9 cellular contexts compared by ENCODE assay signal in the genomic region with DNA sequence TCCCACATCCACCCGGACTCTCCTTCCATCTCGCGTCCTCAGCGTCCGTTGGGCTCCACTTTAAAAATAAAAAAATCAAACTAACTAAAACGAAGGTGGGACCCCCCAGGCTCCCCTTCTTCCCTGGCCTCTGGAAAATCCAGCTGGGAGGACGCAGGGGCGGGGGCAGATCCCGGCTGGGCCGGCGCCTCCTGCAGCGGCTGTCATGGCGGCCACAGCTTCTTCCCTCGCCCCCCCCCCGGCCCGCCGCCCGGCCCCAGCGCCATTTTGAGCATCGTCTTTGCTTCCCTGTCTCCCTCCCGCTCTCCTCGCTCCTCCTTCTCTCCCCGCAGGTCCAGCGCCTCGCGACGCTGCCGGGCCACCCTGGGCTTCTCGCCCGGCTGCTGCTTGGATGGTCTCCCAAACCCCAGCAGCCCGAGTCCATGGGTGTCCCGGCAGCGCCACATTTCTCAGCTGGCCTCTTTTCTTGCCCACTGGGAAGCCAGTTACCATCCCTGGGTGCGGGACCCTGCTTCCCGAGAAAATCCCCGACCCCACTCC. TPM values are rescaled to one million over a fixed set of nuclear protein-coding genes. Genes with fewer than 3 reads are reported as not detected.
DNase-seq lines count a peak whose midpoint lies in the region; ATAC-seq, FAIRE-seq and TF ChIP-seq lines count a peak whose summit lies in the region.
"Had no signal": no experiment of that assay in that cellular context is flagged by ENCODE, and none has a peak within 500 bp of the region (broad histone marks: within the 10 kb centered on the region; RNA-seq: fewer than 3 reads in every experiment).

No MANE protein-coding gene starts in this region.

- peaks cover 10% of the 10 kb centered on the region for H3K36me3 ChIP-seq in mesodermal cell (ENCODE audit: control insufficient read depth, insufficient read depth, low read length)
- H3K36me3 ChIP-seq in stomach smooth muscle (ENCODE audit: control insufficient read depth in 2 of 2, insufficient read depth in 2 of 2, low read length in 2 of 2): peaks cover 0 to 2% of the 10 kb centered on the region in 2 donors
- H3K36me3 ChIP-seq in MM.1S (replicated peaks; ENCODE audit: insufficient read depth, low read length): no peaks in the 10 kb centered on the region
- H3K36me3 ChIP-seq: SJSA1 had no signal

- FAIRE-seq in H54 (lab: Jason Lieb, UNC): no peak

- intact Hi-C loops in dorsolateral prefrontal cortex (cut with DNase I): no loop called here

- no peaks in the 10 kb centered on the region for H3K9me2 ChIP-seq in MM.1S (replicated peaks; ENCODE audit: insufficient read depth, low read length)

- no peaks in the 10 kb centered on the region for H3K9me3 ChIP-seq in mesodermal cell (ENCODE audit: control insufficient read depth, low read length)
- no peaks in the 10 kb centered on the region for H3K9me3 ChIP-seq in stomach smooth muscle (ENCODE audit: control insufficient read depth in 2 of 2, low read length in 2 of 2)
- H3K9me3 ChIP-seq in MM.1S (replicated peaks; ENCODE audit: insufficient read depth, low read length): no peaks in the 10 kb centered on the region
- H3K9me3 ChIP-seq: SJSA1 had no signal

- WGBS in mesodermal cell (ENCODE audit: insufficient coverage in 2 of 2), 2 experiments: 53 to 58% methylated on average over 22 to 26 of the region's 36 CpGs

- no peaks in the 10 kb centered on the region for H3K79me2 ChIP-seq in MM.1S (ENCODE audit: low read length)

- H3K27ac ChIP-seq in dorsolateral prefrontal cortex: no peak overlapping the region
- peak overlapping the region; percentile 83 for H3K27ac ChIP-seq in mesodermal cell (ENCODE audit: low read depth, low read length, severe bottlenecking)
- peak overlapping the region; percentile 97 for H3K27ac ChIP-seq in stomach smooth muscle (ENCODE audit: low read length)
- H3K27ac ChIP-seq in MM.1S (ENCODE audit: low read length): no peak overlapping the region
- H3K27ac ChIP-seq: SJSA1 had no signal

- no peak for DNase-seq in H54 (ENCODE audit: insufficient read length, low spot score)
- DNase-seq in dorsolateral prefrontal cortex: no peak
- no peak for DNase-seq in MM.1S
- DNase-seq in NCI-H1417 treated with DMSO at 0.1 percent for 48 hours (lab: John Stamatoyannopoulos, UW): no peak

- no peaks in the 10 kb centered on the region for H4K20me1 ChIP-seq in MM.1S (ENCODE audit: insufficient read depth, low read length)

- peaks cover 10 to 100% (median 94%) of the 10 kb centered on the region in 45 donors for H3K27me3 ChIP-seq in dorsolateral prefrontal cortex
- no peaks in the 10 kb centered on the region for H3K27me3 ChIP-seq in stomach smooth muscle (ENCODE audit: control insufficient read depth in 1 of 2, insufficient read depth in 2 of 2, low read length in 2 of 2)
- H3K27me3 ChIP-seq in MM.1S (replicated peaks; ENCODE audit: insufficient read depth, low read length): peaks cover 16% of the 10 kb centered on the region
- H3K27me3 ChIP-seq: SJSA1 had no signal

- no peak overlapping the region for H2AFZ ChIP-seq in MM.1S (ENCODE audit: low read length)

- TF ChIP-seq CTCF in WI38 (IDR thresholded peaks at IDR 0.05; ENCODE audit: low read depth, low read length): no peak
- no peak for TF ChIP-seq CTCF in dorsolateral prefrontal cortex (IDR thresholded peaks at IDR 0.05 in 54 of 56, conservative IDR thresholded peaks at IDR 0.05 in 2 of 56; ENCODE audit: low read depth in 1 of 56, partially characterized antibody in 56 of 56)
- no peak for TF ChIP-seq CTCF in MM.1S (IDR thresholded peaks at IDR 0.05; ENCODE audit: low read length)

- peaks cover 23% of the 10 kb centered on the region for H3K4me1 ChIP-seq in mesodermal cell (ENCODE audit: control insufficient read depth, insufficient read depth, low read length, poor library complexity, severe bottlenecking)
- H3K4me1 ChIP-seq in stomach smooth muscle (ENCODE audit: control insufficient read depth, insufficient read depth, low read length): peaks cover 39% of the 10 kb centered on the region
- H3K4me1 ChIP-seq in MM.1S (ENCODE audit: low read length): peaks cover 5% of the 10 kb centered on the region; the same call in 1 of the 2 replicates

- peak; percentile 59 for TF ChIP-seq POLR2A in H54 (IDR thresholded peaks at IDR 0.05; ENCODE audit: low read depth, low read length)

- H3K9ac ChIP-seq in stomach smooth muscle (ENCODE audit: low read length in 2 of 2): peak overlapping the region; percentile 90 to 95
- H3K9ac ChIP-seq in MM.1S (ENCODE audit: low read length): no peak overlapping the region

- no peak overlapping the region for H3K4me2 ChIP-seq in MM.1S (ENCODE audit: low read depth, low read length)

- no peak for ATAC-seq in GM19397 (IDR thresholded peaks at IDR 0.05; ENCODE audit: unreplicated experiment)

- peak overlapping the region; percentile 96 for H3K4me3 ChIP-seq in WI38 (ENCODE audit: low read depth, low read length)
- peak overlapping the region in 44 of 59 donors; percentile 7 to 59 (median 36) for H3K4me3 ChIP-seq in dorsolateral prefrontal cortex
- peak overlapping the region; percentile 57 for H3K4me3 ChIP-seq in mesodermal cell (ENCODE audit: extremely low read depth, insufficient read depth, low read length, poor library complexity, severe bottlenecking)
- H3K4me3 ChIP-seq in stomach smooth muscle (ENCODE audit: low read length in 2 of 2): peak overlapping the region; percentile 87 to 93
- no peak overlapping the region for H3K4me3 ChIP-seq in MM.1S (ENCODE audit: low read length)
- H3K4me3 ChIP-seq: SJSA1 had no signal

- H3F3A ChIP-seq in MM.1S (ENCODE audit: insufficient read depth, low read length): no peaks in the 10 kb centered on the region

RNA-seq across cellular contexts. Expression of a gene that starts 3.3 kb away (rescaled TPM):
- 1 to 10 TPM in 8 of 120 experiments, under 1 TPM in 20, not detected in 92; 0.26 to 1.7 (median 0.62) TPM for total RNA-seq in dorsolateral prefrontal cortex
- 53.6 TPM for polyA plus RNA-seq in mesodermal cell (2013, experiment 1 of 2)
- 52.0 TPM for polyA plus RNA-seq in mesodermal cell (2013, experiment 2 of 2)

RNA-seq across cellular contexts. Expression of a gene that starts 10.8 kb away (rescaled TPM):
- total RNA-seq in dorsolateral prefrontal cortex: not detected
- polyA plus RNA-seq in mesodermal cell (2013, experiment 1 of 2): 10.0 TPM
- 14.1 TPM for polyA plus RNA-seq in mesodermal cell (2013, experiment 2 of 2)
- total RNA-seq: SJSA1 had no signal

RNA-seq across cellular contexts. Expression of a gene that starts 36.5 kb away (rescaled TPM):
- under 1 TPM in 9 of 120 experiments, not detected in 111; 0.13 to 0.32 (median 0.21) TPM for total RNA-seq in dorsolateral prefrontal cortex
- polyA plus RNA-seq in mesodermal cell (2013, experiment 1 of 2): 6.6 TPM
- polyA plus RNA-seq in mesodermal cell (2013, experiment 2 of 2): 7.8 TPM

RNA-seq across cellular contexts. Expression of a gene that starts 48.4 kb away (rescaled TPM):
- total RNA-seq in dorsolateral prefrontal cortex: 1 to 10 TPM in 2 of 120 experiments, under 1 TPM in 18, not detected in 100; 0.11 to 1.4 (median 0.58) TPM
- 28.7 TPM for polyA plus RNA-seq in mesodermal cell (2013, experiment 1 of 2)
- polyA plus RNA-seq in mesodermal cell (2013, experiment 2 of 2): 27.8 TPM

RNA-seq across cellular contexts. Expression of a gene that starts 51.9 kb away (rescaled TPM):
- under 1 TPM in 1 of 120 experiments, not detected in 119; 0.23 TPM for total RNA-seq in dorsolateral prefrontal cortex
- polyA plus RNA-seq in mesodermal cell (2013, experiment 1 of 2): 13.7 TPM
- polyA plus RNA-seq in mesodermal cell (2013, experiment 2 of 2): 15.0 TPM

Comparison
In these comparisons a context has a peak if more than half of its experiments do, and no peak if none do; other contexts are left out.
1. H3K27ac ChIP-seq: peak in mesodermal cell (single experiment) and stomach smooth muscle (single experiment); none in dorsolateral prefrontal cortex (0 of 59) and MM.1S (single experiment).